Comparison of ENCODE assay signal across 8 cellular contexts in genomic region chr11:107598225-107599139, GRCh38. TPM values are rescaled to one million over a fixed set of nuclear protein-coding genes. Genes with fewer than 3 reads are reported as not detected.
A peak's percentile ranks its signal among the peaks of the same experiment; 100 is the strongest.
DNase-seq lines count a peak whose midpoint lies in the region; ATAC-seq and TF ChIP-seq lines count a peak whose summit lies in the region.

No MANE protein-coding gene starts in this region.

- POLR2A ChIA-PET in Panc1 (lab: Charles Lee) = interaction anchor here (0.7 kb wide), 1 partner anchor 88 kb away, joined by 11 read pairs; no protein-coding TSS in a partner anchor

- peak; percentile 94 for ATAC-seq in HG02642 (IDR thresholded peaks at IDR 0.05; ENCODE audit: poor library complexity, unreplicated experiment)
- ATAC-seq in Panc1 = peak; percentile 93
- ATAC-seq in HG03039 (IDR thresholded peaks at IDR 0.05; ENCODE audit: unreplicated experiment) = no peak

- H3K4me3 ChIP-seq in cardiac muscle cell (no peak overlapping the region), Panc1 (ENCODE audit: low read depth in 2 of 2, low read length in 2 of 2) (no peak overlapping the region)

- in situ Hi-C loops in Panc1 (cut with HindIII; ENCODE audit: low pct_unique_long_range_greater_than_20kb, low sequenced_read_pairs) = no loop called here

- H3K9me3 ChIP-seq in cardiac muscle cell (ENCODE audit: low read depth) (no peaks in the 10 kb centered on the region), Panc1 (ENCODE audit: control insufficient read depth, insufficient read depth, low read depth, low read length) (no peaks in the 10 kb centered on the region)

- H3K36me3 ChIP-seq in cardiac muscle cell = no peaks in the 10 kb centered on the region
- H3K36me3 ChIP-seq in Panc1 (ENCODE audit: control insufficient read depth, insufficient read depth, low read length) = no peaks in the 10 kb centered on the region

- CTCF ChIA-PET in Panc1 (lab: Charles Lee) = interaction anchor here (0.6 kb wide), 1 partner anchor 13 kb away, joined by 4 read pairs; no protein-coding TSS in a partner anchor

- TF ChIP-seq CTCF in cardiac muscle cell (IDR thresholded peaks at IDR 0.05; ENCODE audit: low read depth, low read length) (peak; percentile 54), Panc1 (IDR thresholded peaks at IDR 0.05) (peak; percentile 79)

- DNase-seq in cardiac muscle cell (ENCODE audit: low read depth in 1 of 2, low spot score in 1 of 2) = peak; percentile 19 to 63
- DNase-seq in cardiac septum (ENCODE audit: low spot score) = no peak
- DNase-seq in Panc1 (ENCODE audit: low read depth, low spot score) = no peak
- DNase-seq in iPS-NIHi7 (ENCODE audit: extremely low spot score) = peak; percentile 68
- no peak for DNase-seq in midbrain (lab: John Stamatoyannopoulos, UW)
- no peak for DNase-seq in GM19240 (ENCODE audit: insufficient read length, low spot score)

- intact Hi-C loops in cardiac septum (cut with DNase I) (no loop called here), Panc1 (cut with micrococcal nuclease; ENCODE audit: unreplicated experiment) (no loop called here)

- H3K27ac ChIP-seq in cardiac muscle cell (no peak overlapping the region), Panc1 (ENCODE audit: low read length) (no peak overlapping the region)

- no TSS peak for BruUV-seq in Panc1 (replicated peaks; lab: Mats Ljungman, UMichigan)

- H3K4me1 ChIP-seq in cardiac muscle cell (ENCODE audit: low read depth) (no peaks in the 10 kb centered on the region), Panc1 (ENCODE audit: control insufficient read depth, insufficient read depth, low read length) (no peaks in the 10 kb centered on the region)

- H3K27me3 ChIP-seq in cardiac muscle cell (peaks cover 50% of the 10 kb centered on the region), Panc1 (ENCODE audit: control insufficient read depth, insufficient read depth, low read length) (no peaks in the 10 kb centered on the region; the same call in 1 of the 2 replicates)

RNA-seq across cellular contexts. Expression of gene ELMOD1, which starts 7.5 kb away (rescaled TPM):
- total RNA-seq in cardiac muscle cell (0.09 and 1.2 TPM in 2 replicates), cardiac septum (0.89 TPM), Panc1 (2021; ENCODE audit: unreplicated experiment) (2.1 TPM)
- polyA plus RNA-seq in cardiac muscle cell = 0.64 and 1.1 TPM in 2 replicates
- 1.1 TPM for polyA plus RNA-seq in Panc1 (2012; ENCODE audit: insufficient read length)

RNA-seq across cellular contexts. Expression of gene ALKBH8, which starts 32.9 kb away (rescaled TPM):
- 5.8 and 6.1 TPM in 2 replicates for total RNA-seq in cardiac muscle cell
- polyA plus RNA-seq in cardiac muscle cell = 3.5 and 6.5 TPM in 2 replicates
- 6.2 TPM for total RNA-seq in cardiac septum
- total RNA-seq in Panc1 (2021; ENCODE audit: unreplicated experiment) = 9.1 TPM
- 4.7 TPM for polyA plus RNA-seq in Panc1 (2012; ENCODE audit: insufficient read length)

Comparison
In these comparisons a context has a peak if more than half of its experiments do, and no peak if none do; other contexts are left out.
1. DNase-seq: peak in cardiac muscle cell (2 of 2) and iPS-NIHi7 (single experiment); none in cardiac septum (single experiment), Panc1 (single experiment), midbrain (single experiment) and GM19240 (single experiment).